22 cellular contexts compared by ENCODE assay signal in the genomic region with DNA sequence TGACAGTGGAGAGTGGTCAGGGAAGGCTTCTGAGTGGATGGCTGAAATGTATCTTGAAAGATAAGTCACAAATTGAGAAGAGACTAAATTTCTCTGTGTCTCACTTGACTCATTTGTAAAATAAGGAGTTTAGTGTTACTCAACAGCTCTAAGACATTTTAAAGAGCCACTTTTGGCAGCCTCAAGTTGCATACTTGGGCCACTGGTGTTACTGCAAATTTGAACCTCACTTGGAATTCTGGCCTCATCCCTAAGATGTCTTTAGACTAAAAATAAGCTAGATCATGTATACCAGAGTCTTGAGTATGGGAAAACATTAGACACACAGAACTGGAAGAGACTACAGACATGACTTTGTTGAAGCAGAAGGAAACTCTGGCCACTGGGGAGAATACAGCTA.
"Had no signal": no experiment of that assay in that cellular context is flagged by ENCODE, and none has a peak within 500 bp of the region (broad histone marks: within the 10 kb centered on the region; RNA-seq: fewer than 3 reads in every experiment).

No MANE protein-coding gene starts in this region.

- H3K4me3 Mint-ChIP-seq: naive thymus-derived CD4-positive, alpha-beta T cell; nephron progenitor cell; stimulated activated effector memory CD8-positive, alpha-beta T cell treated with anti-CD3 and anti-CD28 coated beads, Interleukin-12 subunit alpha, Interleukin-12 subunit beta, amount 100 ng/mL, for 72 hours had no signal

- H3K4me2 ChIP-seq: smooth muscle cell had no signal

- H3K9me3 ChIP-seq: esophagus muscularis mucosa, sigmoid colon, tibial artery, uterus had no signal

- H3K4me1 Mint-ChIP-seq: stimulated activated effector memory CD8-positive, alpha-beta T cell treated with anti-CD3 and anti-CD28 coated beads, Interleukin-12 subunit alpha, Interleukin-12 subunit beta, amount 100 ng/mL, for 72 hours had no signal

- H3K36me3 ChIP-seq: esophagus muscularis mucosa, heart right ventricle, neutrophil, right atrium auricular region, sigmoid colon, tibial artery, upper lobe of left lung, uterus had no signal

- FAIRE-seq: endometrium, islet of Langerhans had no signal

- H3K27ac Mint-ChIP-seq: naive thymus-derived CD4-positive, alpha-beta T cell; nephron progenitor cell; stimulated activated effector memory CD8-positive, alpha-beta T cell treated with anti-CD3 and anti-CD28 coated beads, Interleukin-12 subunit alpha, Interleukin-12 subunit beta, amount 100 ng/mL, for 72 hours had no signal

- H3K4me1 ChIP-seq: uterus had no signal

- H3K27me3 ChIP-seq: right atrium auricular region, tibial artery, upper lobe of left lung, uterus had no signal

- H3K27ac ChIP-seq: esophagus muscularis mucosa, heart right ventricle, neutrophil, right atrium auricular region, sigmoid colon, upper lobe of left lung, uterus had no signal

- ATAC-seq: heart right ventricle; naive thymus-derived CD4-positive, alpha-beta T cell; stimulated activated effector memory CD8-positive, alpha-beta T cell treated with anti-CD3 and anti-CD28 coated beads, Interleukin-12 subunit alpha, Interleukin-12 subunit beta, amount 100 ng/mL, for 72 hours; stimulated activated naive CD8-positive, alpha-beta T cell treated with anti-CD3 and anti-CD28 coated beads, Interleukin-15, Interleukin-2, amounts not matched to agents 100 U/mL and 50 U/mL, for 24 hours had no signal

- DNase-seq: effector memory CD4-positive, alpha-beta T cell; foreskin melanocyte; heart right ventricle; hypothalamus; kidney glomerular epithelial cell; mesendoderm; naive thymus-derived CD4-positive, alpha-beta T cell; nephron progenitor cell; sigmoid colon; stimulated activated CD4-positive, alpha-beta T cell treated with anti-CD3 and anti-CD28 coated beads, Interleukin-4, amount 100 ng/mL, for 1 hour; stimulated activated CD8-positive, alpha-beta memory T cell treated with anti-CD3 and anti-CD28 coated beads, Interleukin-4, amount 100 ng/mL, for 48 hours; stimulated activated naive CD8-positive, alpha-beta T cell treated with anti-CD3 and anti-CD28 coated beads, Interleukin-15, Interleukin-2, amounts not matched to agents 100 U/mL and 50 U/mL, for 24 hours; tibial artery; upper lobe of left lung; uterus had no signal

- H3K4me3 ChIP-seq: esophagus muscularis mucosa, heart right ventricle, right atrium auricular region, sigmoid colon, smooth muscle cell, tibial artery, upper lobe of left lung, uterus had no signal
